In the genomic region with DNA sequence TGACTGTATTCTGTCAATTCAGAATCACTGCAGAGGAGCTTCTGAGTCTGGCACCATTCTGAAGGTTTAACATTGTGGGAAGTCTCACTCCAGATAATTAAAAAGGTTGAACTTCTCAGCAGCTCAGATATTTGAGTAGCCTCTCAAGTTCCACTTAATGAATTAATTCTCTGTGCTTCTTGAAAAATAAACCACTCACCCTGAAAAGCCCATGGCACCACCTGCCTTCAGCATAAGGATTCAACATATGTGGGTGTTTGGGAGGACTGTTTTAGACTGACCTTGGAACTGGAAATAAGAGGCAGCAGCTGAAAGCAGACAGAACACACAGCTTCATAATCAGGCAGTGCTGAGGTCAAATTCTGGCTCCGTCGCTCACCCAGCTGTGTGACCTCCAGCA, we compare ENCODE assay signal across 21 cellular contexts.
A peak's percentile ranks its signal among the peaks of the same experiment; 100 is the strongest.
DNase-seq lines count a peak whose midpoint lies in the region; TF ChIP-seq lines count a peak whose summit lies in the region.
"Had no signal": no experiment of that assay in that cellular context is flagged by ENCODE, and none has a peak within 500 bp of the region (broad histone marks: within the 10 kb centered on the region; RNA-seq: fewer than 3 reads in every experiment).

No MANE protein-coding gene starts in this region.

- H3K4me3 ChIP-seq in coronary artery: no peak overlapping the region
- H3K4me3 ChIP-seq: GM12878, SK-N-MC had no signal

- H3K4me3 Mint-ChIP-seq in nephron progenitor cell: no peak overlapping the region
- H3K4me3 Mint-ChIP-seq: CD14-positive monocyte, T-helper 17 cell had no signal

- H3K27ac Mint-ChIP-seq in nephron progenitor cell: peak overlapping the region; percentile 60
- H3K27ac Mint-ChIP-seq: CD14-positive monocyte, T-helper 17 cell had no signal

- no peak for TF ChIP-seq CTCF in nephron progenitor cell (IDR thresholded peaks at IDR 0.05)
- no peak for TF ChIP-seq CTCF in coronary artery (IDR thresholded peaks at IDR 0.05)

- no peak overlapping the region for H3K27ac ChIP-seq in coronary artery
- H3K27ac ChIP-seq: RWPE1, SK-N-MC had no signal

- H3K36me3 Mint-ChIP-seq in nephron progenitor cell (ENCODE audit: low read depth): no peaks in the 10 kb centered on the region
- H3K36me3 Mint-ChIP-seq: CD14-positive monocyte had no signal

- DNase-seq in D341Med (ENCODE audit: low spot score): peak; percentile 65
- DNase-seq in NCI-H1105 treated with DMSO at 0.1 percent for 48 hours (lab: John Stamatoyannopoulos, UW): peak; percentile 50
- DNase-seq in NCI-H82 treated with DMSO at 0.1 percent for 48 hours (lab: John Stamatoyannopoulos, UW; ENCODE audit: unreplicated experiment): peak; percentile 15
- no peak for DNase-seq in nephron progenitor cell
- DNase-seq in nucleus accumbens (lab: John Stamatoyannopoulos, UW): no peak
- no peak for DNase-seq in coronary artery (ENCODE audit: low spot score)
- DNase-seq in DMS 273 treated with DMSO at 0.1 percent for 48 hours (lab: John Stamatoyannopoulos, UW): no peak
- DNase-seq: DMS79 treated with DMSO at 0.1 percent for 48 hours, GOT3, HCEC 1CT, KG1, NCI-H1092 treated with DMSO at 0.1 percent for 48 hours, NCI-H1694, NCI-H2081, SHP77 treated with DMSO at 0.1 percent for 48 hours, SW 1271, T-helper 17 cell had no signal

- H3K4me1 Mint-ChIP-seq in nephron progenitor cell: no peaks in the 10 kb centered on the region
- H3K4me1 Mint-ChIP-seq: CD14-positive monocyte, T-helper 17 cell had no signal

- no peaks in the 10 kb centered on the region for H3K27me3 Mint-ChIP-seq in nephron progenitor cell (ENCODE audit: low read depth, poor library complexity)
- H3K27me3 Mint-ChIP-seq: T-helper 17 cell had no signal

- H3K9me3 Mint-ChIP-seq in nephron progenitor cell: no peaks in the 10 kb centered on the region
- H3K9me3 Mint-ChIP-seq: CD14-positive monocyte had no signal

Comparison
In these comparisons a context has a peak if more than half of its experiments do, and no peak if none do; other contexts are left out.
1. DNase-seq: peak in D341Med (single experiment), NCI-H1105 treated with DMSO at 0.1 percent for 48 hours (single experiment) and NCI-H82 treated with DMSO at 0.1 percent for 48 hours (single experiment); none in nephron progenitor cell (single experiment), nucleus accumbens (0 of 56), coronary artery (single experiment) and DMS 273 treated with DMSO at 0.1 percent for 48 hours (single experiment).